8 cellular contexts compared by ENCODE assay signal in the genomic region with DNA sequence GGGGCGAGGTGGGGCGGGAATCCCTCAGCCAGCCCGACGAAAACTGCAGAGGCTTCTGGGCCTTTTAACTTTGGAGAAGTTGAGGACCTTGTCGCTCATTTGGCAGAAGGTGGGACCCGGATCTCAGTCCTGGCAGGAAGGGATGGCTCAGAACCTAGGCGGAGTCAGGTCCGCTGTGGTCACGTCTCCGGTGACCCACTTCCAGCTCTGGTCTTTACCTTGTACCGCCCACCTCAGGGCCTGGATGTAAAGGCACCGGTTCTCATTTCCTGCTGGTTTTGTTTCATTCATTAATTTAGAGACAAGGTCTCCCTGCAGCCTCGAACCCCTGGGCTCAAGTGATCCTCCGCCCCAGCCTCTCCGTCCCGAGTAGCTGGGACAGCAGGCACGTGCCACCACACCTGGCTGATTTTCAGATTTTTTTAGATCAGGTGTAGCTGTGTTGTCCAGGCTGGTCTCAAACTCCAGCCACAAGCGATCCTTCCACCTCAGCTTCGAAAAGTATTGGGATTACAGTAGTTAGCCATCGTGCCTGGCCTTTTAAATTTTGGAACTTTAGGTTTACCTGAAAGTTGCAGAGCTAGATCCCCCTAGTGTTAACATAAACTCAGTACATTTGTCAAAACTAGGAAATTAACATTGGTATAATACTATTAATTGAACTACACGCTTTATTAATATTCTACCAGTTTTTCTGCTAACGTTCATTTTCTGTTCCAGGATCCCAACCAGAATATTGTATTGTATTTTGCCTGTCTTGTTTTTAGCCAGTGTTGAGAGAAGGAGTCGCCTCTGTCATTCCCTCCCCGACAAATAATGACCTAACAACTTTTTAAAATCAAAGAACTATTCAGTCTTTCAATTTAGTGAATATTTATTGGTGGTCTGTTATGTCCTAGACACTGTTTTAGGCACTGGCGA.
A peak's percentile ranks its signal among the peaks of the same experiment; 100 is the strongest.
DNase-seq lines count a peak whose midpoint lies in the region; ATAC-seq lines count a peak whose summit lies in the region.

No MANE protein-coding gene starts in this region.

- peaks cover 5 to 7% of the 10 kb centered on the region in 2 donors for H3K4me1 ChIP-seq in duodenal mucosa (ENCODE audit: control insufficient read depth in 1 of 2, insufficient read depth in 2 of 2, low read length in 2 of 2)

- no peaks in the 10 kb centered on the region for H3K36me3 Mint-ChIP-seq in memory B cell
- no peaks in the 10 kb centered on the region for H3K36me3 Mint-ChIP-seq in stimulated activated memory B cell treated with anti-CD40 and anti-IgM and Interleukin-4, amounts not matched to agents 10 μg/mL and 1 μg/mL and 100 μg/mL, for 72 hours

- DNase-seq in NK-92 treated with Interleukin-12 subunit alpha and Interleukin-12 subunit beta, amount 100 ng/mL, for 24 hours (lab: John Stamatoyannopoulos, UW), result peak; percentile 67
- no peak for DNase-seq in NK-92 (lab: John Stamatoyannopoulos, UW; ENCODE audit: unreplicated experiment)
- peak in 2 of 3 experiments; percentile 35 to 95 for DNase-seq in NCI-H1417 (lab: John Stamatoyannopoulos, UW)
- peak; percentile 16 to 27 for DNase-seq in memory B cell (ENCODE audit: low spot score in 2 of 2)

- H3K27ac ChIP-seq in duodenal mucosa (ENCODE audit: low read depth, low read length), result peak overlapping the region; percentile 93

- peak overlapping the region; percentile 94 for H3K27ac Mint-ChIP-seq in memory B cell
- peak overlapping the region; percentile 95 for H3K27ac Mint-ChIP-seq in stimulated activated memory B cell treated with anti-CD40 and anti-IgM and Interleukin-4, amounts not matched to agents 10 μg/mL and 1 μg/mL and 100 μg/mL, for 72 hours

- peak; percentile 36 for ATAC-seq in HG02798 (IDR thresholded peaks at IDR 0.05; ENCODE audit: poor library complexity, unreplicated experiment)
- peak; percentile 37 to 42 for ATAC-seq in activated CD4-positive, CD25-positive, alpha-beta regulatory T cell treated with anti-CD3 and anti-CD28 coated beads, Interleukin-2, amount 50 U/mL, for 24 hours
- peak; percentile 9 for ATAC-seq in memory B cell (ENCODE audit: low read depth)
- ATAC-seq in stimulated activated memory B cell treated with anti-CD40 and anti-IgM and Interleukin-4, amounts not matched to agents 10 μg/mL and 1 μg/mL and 100 μg/mL, for 72 hours, result peak; percentile 79

- H3K9me3 Mint-ChIP-seq in memory B cell, result no peaks in the 10 kb centered on the region
- H3K9me3 Mint-ChIP-seq in stimulated activated memory B cell treated with anti-CD40 and anti-IgM and Interleukin-4, amounts not matched to agents 10 μg/mL and 1 μg/mL and 100 μg/mL, for 72 hours, result no peaks in the 10 kb centered on the region

- H3K9me3 ChIP-seq in duodenal mucosa (ENCODE audit: control insufficient read depth in 1 of 2, low read length in 2 of 2), result no peaks in the 10 kb centered on the region

- H3K4me3 ChIP-seq in duodenal mucosa (ENCODE audit: low read depth in 1 of 2, low read length in 2 of 2), result peak overlapping the region; percentile 83 to 87

- no peaks in the 10 kb centered on the region for H3K27me3 ChIP-seq in duodenal mucosa (ENCODE audit: control insufficient read depth in 1 of 2, insufficient read depth in 2 of 2, low read length in 2 of 2)

- H3K4me3 Mint-ChIP-seq in memory B cell, result peak overlapping the region; percentile 91
- H3K4me3 Mint-ChIP-seq in stimulated activated memory B cell treated with anti-CD40 and anti-IgM and Interleukin-4, amounts not matched to agents 10 μg/mL and 1 μg/mL and 100 μg/mL, for 72 hours, result peak overlapping the region; percentile 90

- H3K4me1 Mint-ChIP-seq in memory B cell, result peaks cover 13% of the 10 kb centered on the region
- peaks cover 32% of the 10 kb centered on the region for H3K4me1 Mint-ChIP-seq in stimulated activated memory B cell treated with anti-CD40 and anti-IgM and Interleukin-4, amounts not matched to agents 10 μg/mL and 1 μg/mL and 100 μg/mL, for 72 hours

- peak overlapping the region; percentile 73 to 88 for H3K9ac ChIP-seq in duodenal mucosa (ENCODE audit: low read depth in 1 of 2, low read length in 2 of 2)

- H3K27me3 Mint-ChIP-seq in memory B cell, result no peaks in the 10 kb centered on the region
- H3K27me3 Mint-ChIP-seq in stimulated activated memory B cell treated with anti-CD40 and anti-IgM and Interleukin-4, amounts not matched to agents 10 μg/mL and 1 μg/mL and 100 μg/mL, for 72 hours, result no peaks in the 10 kb centered on the region

- H3K36me3 ChIP-seq in duodenal mucosa (ENCODE audit: control insufficient read depth in 1 of 2, insufficient read depth in 2 of 2, low read length in 2 of 2), result no peaks in the 10 kb centered on the region

Comparison
In these comparisons a context has a peak if more than half of its experiments do, and no peak if none do; other contexts are left out.
1. ATAC-seq: peak in every context shown above with its lines; median percentile 79 in stimulated activated memory B cell treated with anti-CD40 and anti-IgM and Interleukin-4, amounts not matched to agents 10 μg/mL and 1 μg/mL and 100 μg/mL, for 72 hours; 40 in activated CD4-positive, CD25-positive, alpha-beta regulatory T cell treated with anti-CD3 and anti-CD28 coated beads, Interleukin-2, amount 50 U/mL, for 24 hours; 36 in HG02798; 9 in memory B cell.